ENCODE assay signal across 8 cellular contexts in genomic region chr10:96271017-96271815, GRCh38. TPM values are rescaled to one million over a fixed set of nuclear protein-coding genes. Genes with fewer than 3 reads are reported as not detected.
DNase-seq lines count a peak whose midpoint lies in the region; FAIRE-seq and TF ChIP-seq lines count a peak whose summit lies in the region.

Gene BLNK (minus strand): TSS chr10:96271569. CDS start chr10:96271398, 171 bp downstream.

- peak within 1 kb of the TSS; percentile 39 to 61 (median 46) for H3K27ac ChIP-seq in sigmoid colon

- DNase-seq in GM18507 (ENCODE audit: extremely low spot score, insufficient read length, low read depth) (peak; percentile 59), HEK293T (ENCODE audit: extremely low spot score) (peak; percentile 28), MV-4-11 (lab: John Stamatoyannopoulos, UW) (peak; percentile 90), fibroblast of villous mesenchyme (ENCODE audit: low read depth) (peak; percentile 27), sigmoid colon (peak; percentile 91), COLO829 (ENCODE audit: low spot score) (no peak), OCI-M2 (lab: John Stamatoyannopoulos, UW; ENCODE audit: unreplicated experiment) (no peak), COR-L47 (lab: John Stamatoyannopoulos, UW) (no peak)

- TF ChIP-seq POLR2A in sigmoid colon (IDR thresholded peaks at IDR 0.05), result peak in 1 of 2 donors; percentile 34

- FAIRE-seq in GM18507 (lab: Jason Lieb, UNC), result peak; percentile 99

- no peak for TF ChIP-seq CTCF in fibroblast of villous mesenchyme (IDR thresholded peaks at IDR 0.05; ENCODE audit: insufficient read depth, low read depth, low read length)
- TF ChIP-seq CTCF in sigmoid colon (IDR thresholded peaks at IDR 0.05), result no peak

- H3K36me3 ChIP-seq in sigmoid colon, result no peaks in the 10 kb centered on the region

- no peaks in the 10 kb centered on the region for H3K9me3 ChIP-seq in sigmoid colon

- CTCF ChIA-PET in HEK293T (lab: Yijun Ruan, JAX), result interaction anchor here (0.6 to 2.1 kb wide), 4 partner anchors 42 to 648 kb away, joined by 3 to 6 read pairs (median 4); no protein-coding TSS in a partner anchor

- intact Hi-C loops in sigmoid colon (cut with DNase I), result no loop called here

- H3K27me3 ChIP-seq in sigmoid colon, result no peaks in the 10 kb centered on the region

- no peak for TF ChIP-seq EP300 in sigmoid colon (IDR thresholded peaks at IDR 0.05)

- POLR2A ChIA-PET in HEK293T (lab: Yijun Ruan, JAX), result interaction anchor here (0.7 kb wide), 1 partner anchor 41 kb away, joined by 3 read pairs; no protein-coding TSS in a partner anchor

- WGBS in sigmoid colon, 2 donors, result 6 to 30% methylated on average over 6 of the region's 6 CpGs

- H3K4me1 ChIP-seq in sigmoid colon, result peaks cover 0 to 19% (median 10%) of the 10 kb centered on the region in 4 donors

- H3K4me3 ChIP-seq in fibroblast of villous mesenchyme (ENCODE audit: low read depth, low read length) (no peak within 1 kb of the TSS), sigmoid colon (no peak within 1 kb of the TSS)

TF ChIP-seq in HEK293T, 16 proteins besides CTCF, POLR2A, EP300 and RAD21:
- TF ChIP-seq FOXA1 (IDR thresholded peaks at IDR 0.05), result no peak
- no peak for TF ChIP-seq CTBP1 (IDR thresholded peaks at IDR 0.05; ENCODE audit: borderline replicate concordance)
- no peak for TF ChIP-seq ARNT (IDR thresholded peaks at IDR 0.05)
- no peak for TF ChIP-seq ELF4 (IDR thresholded peaks at IDR 0.05)
- no peak for TF ChIP-seq FOXM1 (IDR thresholded peaks at IDR 0.05; ENCODE audit: borderline replicate concordance)
- no peak for TF ChIP-seq TARDBP (IDR thresholded peaks at IDR 0.05)
- TF ChIP-seq ZNF384 (IDR thresholded peaks at IDR 0.05), result no peak
- no peak for TF ChIP-seq SP1 (IDR thresholded peaks at IDR 0.05)
- no peak for TF ChIP-seq BHLHE40 (IDR thresholded peaks at IDR 0.05; ENCODE audit: borderline replicate concordance)
- TF ChIP-seq NFRKB (IDR thresholded peaks at IDR 0.05), result no peak
- no peak for TF ChIP-seq FOXK2 (IDR thresholded peaks at IDR 0.05)
- TF ChIP-seq L3MBTL2 (conservative IDR thresholded peaks at IDR 0.05), result no peak
- TF ChIP-seq, protein P1, sequence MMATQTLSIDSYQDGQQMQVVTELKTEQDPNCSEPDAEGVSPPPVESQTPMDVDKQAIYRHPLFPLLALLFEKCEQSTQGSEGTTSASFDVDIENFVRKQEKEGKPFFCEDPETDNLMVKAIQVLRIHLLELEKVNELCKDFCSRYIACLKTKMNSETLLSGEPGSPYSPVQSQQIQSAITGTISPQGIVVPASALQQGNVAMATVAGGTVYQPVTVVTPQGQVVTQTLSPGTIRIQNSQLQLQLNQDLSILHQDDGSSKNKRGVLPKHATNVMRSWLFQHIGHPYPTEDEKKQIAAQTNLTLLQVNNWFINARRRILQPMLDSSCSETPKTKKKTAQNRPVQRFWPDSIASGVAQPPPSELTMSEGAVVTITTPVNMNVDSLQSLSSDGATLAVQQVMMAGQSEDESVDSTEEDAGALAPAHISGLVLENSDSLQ (IDR thresholded peaks at IDR 0.05), result no peak

RNA-seq across cellular contexts. Expression of gene BLNK, which starts in this region (rescaled TPM):
- total RNA-seq in fibroblast of villous mesenchyme (not detected in 2 replicates), sigmoid colon (1 to 10 TPM in 3 of 4 donors, under 1 TPM in 1; 0.99 to 2.2 (median 1.6) TPM)
- 10 to 100 TPM in 1 of 3 donors, 1 to 10 TPM in 2; 8.6 to 24.0 (median 9.6) TPM for polyA plus RNA-seq in sigmoid colon

Comparison
In these comparisons a context has a peak if more than half of its experiments do, and no peak if none do; other contexts are left out.
1. Peak in DNase-seq in fibroblast of villous mesenchyme; RNA of the gene not detected or under 1 TPM.
2. DNase-seq: peak in GM18507 (single experiment), HEK293T (single experiment), MV-4-11 (single experiment) and sigmoid colon (single experiment); none in COLO829 (single experiment), OCI-M2 (single experiment) and COR-L47 (single experiment).